Comparison of ENCODE assay signal across 34 cellular contexts in the genomic region with DNA sequence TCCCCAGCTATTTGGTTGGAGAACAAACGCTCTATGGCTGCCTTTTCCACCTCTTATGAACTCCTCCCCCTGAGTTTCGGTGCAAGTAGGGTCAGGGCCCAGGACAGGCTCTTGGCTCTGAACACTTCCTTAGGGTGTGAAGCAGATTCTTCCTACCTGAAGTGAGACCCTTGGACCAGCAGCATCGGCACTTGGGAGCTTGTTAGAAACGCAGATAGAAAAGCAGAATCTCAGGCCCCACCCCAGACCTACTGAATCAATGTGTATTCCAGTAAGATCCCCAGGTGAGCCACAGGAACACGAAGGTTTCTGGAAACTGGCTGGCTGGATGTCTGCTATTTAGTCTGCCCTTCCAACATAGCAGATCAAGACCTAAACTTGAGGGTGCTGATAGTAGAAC.
"Had no signal": no experiment of that assay in that cellular context is flagged by ENCODE, and none has a peak within 500 bp of the region (broad histone marks: within the 10 kb centered on the region; RNA-seq: fewer than 3 reads in every experiment).

No MANE protein-coding gene starts in this region.

- H3K4me3 Mint-ChIP-seq: activated B cell treated with CpG ODN at 0.5 μM for 24 hours; activated CD4-positive, alpha-beta T cell treated with anti-CD3 and anti-CD28 coated beads, Interleukin-2, amount 10 ng/mL, durations not matched to agents 24 days and 14 days; activated naive CD4-positive, alpha-beta T cell treated with anti-CD3 and anti-CD28 coated beads, Interleukin-2, amount 10 ng/mL, durations not matched to agents 7 days and 5 days; activated naive CD8-positive, alpha-beta T cell treated with anti-CD3 and anti-CD28 coated beads for 36 hours; activated T-cell treated with anti-CD3 and anti-CD28 coated beads, Interleukin-2, amount 50 U/mL, for 4 hours; activated T-cell treated with anti-CD3 and anti-CD28 coated beads, Interleukin-2, amount 50 U/mL, for 72 hours; activated T-helper 1 cell treated with anti-CD3 and anti-CD28 coated beads, Interleukin-12 subunit alpha, Interleukin-12 subunit beta, Interleukin-2, Interleukin-4 antibody, amounts not matched to agents 30 ng/mL and 10 ng/mL and 1 ng/mL, durations not matched to agents 14 hours and 24 hours and 36 hours; activated T-helper 17 cell treated with anti-CD3 and anti-CD28 coated beads, Interleukin-2, amount 50 U/mL, for 72 hours; T-helper 1 cell treated with Interleukin-12 subunit alpha and Interleukin-12 subunit beta and Interleukin-4 antibody, amounts not matched to agents 30 μg/mL and 1 μg/mL, for 36 hours; T-helper 2 cell treated with Interferon-gamma antibody and Interleukin-4, amounts not matched to agents 5 μg/mL and 100 μg/mL, for 36 hours had no signal

- H3K27me3 ChIP-seq: adrenal gland, body of pancreas, brain microvascular endothelial cell, breast epithelium had no signal

- H3K27ac ChIP-seq: adrenal gland, body of pancreas, brain microvascular endothelial cell, breast epithelium, VCaP had no signal

- ATAC-seq: activated naive CD4-positive, alpha-beta T cell treated with anti-CD3 and anti-CD28 coated beads, Interleukin-2, amount 50 U/mL, for 72 hours; activated T-cell treated with anti-CD3 and anti-CD28 coated beads, Interleukin-2, amount 50 U/mL, for 4 hours; activated T-cell treated with anti-CD3 and anti-CD28 coated beads, Interleukin-2, amount 50 U/mL, for 72 hours; activated T-helper 17 cell treated with anti-CD3 and anti-CD28 coated beads, Interleukin-2, amount 50 U/mL, for 72 hours; body of pancreas had no signal

- H3K4me3 ChIP-seq: adrenal gland, body of pancreas, breast epithelium had no signal

- H3K4me1 ChIP-seq: breast epithelium had no signal

- H3K27me3 Mint-ChIP-seq: activated B cell treated with CpG ODN at 0.5 μM for 24 hours; activated naive CD4-positive, alpha-beta T cell treated with anti-CD3 and anti-CD28 coated beads, Interleukin-2, amount 10 ng/mL, durations not matched to agents 7 days and 5 days; activated naive CD8-positive, alpha-beta T cell treated with anti-CD3 and anti-CD28 coated beads for 36 hours; activated T-helper 17 cell treated with anti-CD3 and anti-CD28 coated beads, Interleukin-2, amount 50 U/mL, for 72 hours had no signal

- H3K9me3 ChIP-seq: adrenal gland, body of pancreas, breast epithelium had no signal

- FAIRE-seq: astrocyte had no signal

- H3K36me3 ChIP-seq: adrenal gland, brain microvascular endothelial cell, breast epithelium had no signal

- DNase-seq: activated B cell treated with CpG ODN at 0.5 μM for 24 hours; activated CD4-positive, alpha-beta T cell treated with anti-CD3 and anti-CD28 coated beads for 4 hours; activated CD4-positive, alpha-beta T cell treated with anti-CD3 and anti-CD28 coated beads, Interleukin-2, amount 10 ng/mL, durations not matched to agents 24 days and 14 days; activated CD4-positive, alpha-beta T cell treated with anti-CD3 and anti-CD28 coated beads, Interleukin-2, amount 50 U/mL, for 1 hour; activated CD4-positive, alpha-beta T cell treated with anti-CD3 and anti-CD28 coated beads, Interleukin-2, amount 50 U/mL, for 4 hours; activated CD4-positive, CD25-positive, alpha-beta regulatory T cell treated with anti-CD3 and anti-CD28 coated beads, Interleukin-2, amount 50 U/mL, for 72 hours; activated CD8-positive, alpha-beta memory T cell treated with anti-CD3 and anti-CD28 coated beads, Interleukin-2, amount 50 U/mL, for 4 hours; activated effector memory CD4-positive, alpha-beta T cell treated with anti-CD3 and anti-CD28 coated beads, Interleukin-2, amount 50 U/mL, for 16 hours; activated gamma-delta T cell treated with Interleukin-2 at 50 U/mL for 16 hours; activated naive CD4-positive, alpha-beta T cell treated with anti-CD3 and anti-CD28 coated beads, Interleukin-2, amount 10 ng/mL, durations not matched to agents 7 days and 5 days; activated naive CD4-positive, alpha-beta T cell treated with Interleukin-2 at 50 U/mL for 16 hours; activated naive CD8-positive, alpha-beta T cell treated with anti-CD3 and anti-CD28 coated beads for 36 hours; activated T-cell treated with anti-CD3 and anti-CD28 coated beads for 4 hours; activated T-cell treated with anti-CD3 and anti-CD28 coated beads, Interleukin-2, amount 50 U/mL, for 1 hour; activated T-cell treated with anti-CD3 and anti-CD28 coated beads, Interleukin-2, amount 50 U/mL, for 4 hours; activated T-cell treated with anti-CD3 and anti-CD28 coated beads, Interleukin-2, amount 50 U/mL, for 72 hours; adrenal gland; amniotic stem cell; aorta; body of pancreas; brain microvascular endothelial cell; central memory CD4-positive, alpha-beta T cell; SW 1271; T-helper 1 cell; T-helper 2 cell; T-helper 9 cell had no signal

- H3K27ac Mint-ChIP-seq: activated B cell treated with CpG ODN at 0.5 μM for 24 hours; activated CD4-positive, alpha-beta T cell treated with anti-CD3 and anti-CD28 coated beads, Interleukin-2, amount 10 ng/mL, durations not matched to agents 24 days and 14 days; activated naive CD4-positive, alpha-beta T cell treated with anti-CD3 and anti-CD28 coated beads, Interleukin-2, amount 10 ng/mL, durations not matched to agents 7 days and 5 days; activated naive CD4-positive, alpha-beta T cell treated with anti-CD3 and anti-CD28 coated beads, Interleukin-2, amount 50 U/mL, for 72 hours; activated naive CD8-positive, alpha-beta T cell treated with anti-CD3 and anti-CD28 coated beads for 36 hours; activated T-cell treated with anti-CD3 and anti-CD28 coated beads, Interleukin-2, amount 50 U/mL, for 72 hours; activated T-helper 1 cell treated with anti-CD3 and anti-CD28 coated beads, Interleukin-12 subunit alpha, Interleukin-12 subunit beta, Interleukin-2, Interleukin-4 antibody, amounts not matched to agents 30 ng/mL and 10 ng/mL and 1 ng/mL, durations not matched to agents 14 hours and 24 hours and 36 hours; activated T-helper 17 cell treated with anti-CD3 and anti-CD28 coated beads, Interleukin-2, amount 50 U/mL, for 72 hours; T-helper 1 cell treated with Interleukin-12 subunit alpha and Interleukin-12 subunit beta and Interleukin-4 antibody, amounts not matched to agents 30 μg/mL and 1 μg/mL, for 36 hours; T-helper 2 cell treated with Interferon-gamma antibody and Interleukin-4, amounts not matched to agents 5 μg/mL and 100 μg/mL, for 36 hours had no signal

- H3K9me3 Mint-ChIP-seq: activated B cell treated with CpG ODN at 0.5 μM for 24 hours; activated naive CD4-positive, alpha-beta T cell treated with anti-CD3 and anti-CD28 coated beads, Interleukin-2, amount 10 ng/mL, durations not matched to agents 7 days and 5 days; activated naive CD4-positive, alpha-beta T cell treated with anti-CD3 and anti-CD28 coated beads, Interleukin-2, amount 50 U/mL, for 72 hours; activated naive CD8-positive, alpha-beta T cell treated with anti-CD3 and anti-CD28 coated beads for 36 hours; activated T-cell treated with anti-CD3 and anti-CD28 coated beads, Interleukin-2, amount 50 U/mL, for 4 hours; activated T-helper 1 cell treated with anti-CD3 and anti-CD28 coated beads, Interleukin-12 subunit alpha, Interleukin-12 subunit beta, Interleukin-2, Interleukin-4 antibody, amounts not matched to agents 30 ng/mL and 10 ng/mL and 1 ng/mL, durations not matched to agents 14 hours and 24 hours and 36 hours; activated T-helper 17 cell treated with anti-CD3 and anti-CD28 coated beads, Interleukin-2, amount 50 U/mL, for 72 hours; T-helper 1 cell treated with Interleukin-12 subunit alpha and Interleukin-12 subunit beta and Interleukin-4 antibody, amounts not matched to agents 30 μg/mL and 1 μg/mL, for 36 hours; T-helper 2 cell treated with Interferon-gamma antibody and Interleukin-4, amounts not matched to agents 5 μg/mL and 100 μg/mL, for 36 hours had no signal
